15 cellular contexts compared by ENCODE assay signal in the genomic region with DNA sequence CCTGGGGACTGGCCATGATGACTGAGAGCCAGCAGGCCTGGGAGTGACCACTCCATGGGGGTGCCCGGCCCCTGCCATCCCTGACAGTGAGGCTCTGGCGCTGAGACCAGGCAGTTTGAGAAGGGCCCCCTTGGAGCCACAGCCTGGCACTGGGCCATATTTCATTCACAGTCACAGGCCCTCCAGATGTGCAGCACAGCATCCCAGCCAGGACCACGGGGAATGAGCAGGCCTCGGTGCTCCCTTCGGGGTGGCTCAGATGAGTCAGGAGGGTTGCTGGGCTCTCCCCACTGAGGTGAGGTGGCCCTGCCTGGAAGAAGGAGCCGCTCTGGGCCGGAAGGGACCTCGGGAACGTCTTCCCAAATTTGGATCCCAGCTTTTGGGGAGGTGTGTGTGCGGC. TPM values are rescaled to one million over a fixed set of nuclear protein-coding genes. Genes with fewer than 3 reads are reported as not detected.
DNase-seq lines count a peak whose midpoint lies in the region; ATAC-seq and TF ChIP-seq lines count a peak whose summit lies in the region.
"Had no signal": no experiment of that assay in that cellular context is flagged by ENCODE, and none has a peak within 500 bp of the region (broad histone marks: within the 10 kb centered on the region; RNA-seq: fewer than 3 reads in every experiment).

No MANE protein-coding gene starts in this region.

- ATAC-seq in GM21723 (IDR thresholded peaks at IDR 0.05; ENCODE audit: unreplicated experiment): no peak
- ATAC-seq in aorta (ENCODE audit: low FRiP score): no peak

- in situ Hi-C loops in HAP-1 (cut with MboI; ENCODE audit: low sequenced_read_pairs): no loop called here

- H3K4me1 Mint-ChIP-seq in dendritic cell treated with granulocyte-macrophage colony-stimulating factor and Interleukin-4, amounts not matched to agents 40 ng/mL and 50 ng/mL, for 4 days (ENCODE audit: low read depth): peaks cover 33% of the 10 kb centered on the region

- H3K27ac ChIP-seq in OCI-LY1 (ENCODE audit: low read depth, low read length, poor library complexity, severe bottlenecking): peak overlapping the region; percentile 70
- no peak overlapping the region for H3K27ac ChIP-seq in aorta (ENCODE audit: low read depth in 1 of 2, low read length in 2 of 2)

- H3K9ac ChIP-seq in OCI-LY1 (ENCODE audit: low read length): peak overlapping the region; percentile 13; the same call in 1 of the 2 replicates

- no peak overlapping the region for H3K4me3 Mint-ChIP-seq in dendritic cell treated with granulocyte-macrophage colony-stimulating factor and Interleukin-4, amounts not matched to agents 40 ng/mL and 50 ng/mL, for 4 days
- H3K4me3 Mint-ChIP-seq: HFFc6 had no signal

- H3K36me3 Mint-ChIP-seq in dendritic cell treated with granulocyte-macrophage colony-stimulating factor and Interleukin-4, amounts not matched to agents 40 ng/mL and 50 ng/mL, for 4 days (ENCODE audit: low read depth): peaks cover 99% of the 10 kb centered on the region

- H3K9me2 ChIP-seq in OCI-LY1 (ENCODE audit: low read depth, low read length): no peaks in the 10 kb centered on the region

- H3K79me2 ChIP-seq in OCI-LY1 (ENCODE audit: insufficient read depth, low read length): no peaks in the 10 kb centered on the region

- H3K9me3 ChIP-seq in OCI-LY1 (ENCODE audit: low read length): no peaks in the 10 kb centered on the region
- H3K9me3 ChIP-seq in HAP-1: no peaks in the 10 kb centered on the region
- H3K9me3 ChIP-seq in aorta (ENCODE audit: control insufficient read depth, low read length): no peaks in the 10 kb centered on the region
- H3K9me3 ChIP-seq: sigmoid colon had no signal

- H4K20me1 ChIP-seq in OCI-LY1 (ENCODE audit: insufficient read depth, low read length): no peaks in the 10 kb centered on the region

- WGBS in aorta, 2 donors: 84 to 92% methylated on average over 10 of the region's 10 CpGs

- no peaks in the 10 kb centered on the region for H3F3A ChIP-seq in OCI-LY1 (ENCODE audit: insufficient read depth, low read length)

- no peaks in the 10 kb centered on the region for H3K9me3 Mint-ChIP-seq in dendritic cell treated with granulocyte-macrophage colony-stimulating factor and Interleukin-4, amounts not matched to agents 40 ng/mL and 50 ng/mL, for 4 days
- H3K9me3 Mint-ChIP-seq: HFFc6 had no signal

- H3K4me1 ChIP-seq in OCI-LY1 (ENCODE audit: insufficient read depth, low read length, severe bottlenecking): peaks cover 38% of the 10 kb centered on the region
- no peaks in the 10 kb centered on the region for H3K4me1 ChIP-seq in HAP-1
- no peaks in the 10 kb centered on the region for H3K4me1 ChIP-seq in aorta (ENCODE audit: control insufficient read depth in 1 of 2, insufficient read depth in 2 of 2, low read length in 2 of 2)
- H3K4me1 ChIP-seq: sigmoid colon had no signal

- intact Hi-C loops in dendritic cell treated with granulocyte-macrophage colony-stimulating factor and Interleukin-4, amounts not matched to agents 40 ng/mL and 50 ng/mL, for 4 days (cut with micrococcal nuclease): loop anchor here (5.0 to 10.0 kb wide), 2 partner anchors 48 to 96 kb away; partner anchors contain the start of gene GRAMD4
- intact Hi-C loops in aorta (cut with DNase I): no loop called here

- peak overlapping the region; percentile 73 for H3K27ac Mint-ChIP-seq in dendritic cell treated with granulocyte-macrophage colony-stimulating factor and Interleukin-4, amounts not matched to agents 40 ng/mL and 50 ng/mL, for 4 days
- H3K27ac Mint-ChIP-seq: HFFc6 had no signal

- no peak overlapping the region for H2AFZ ChIP-seq in OCI-LY1 (ENCODE audit: low read length)

- peak; percentile 21 for DNase-seq in stimulated activated CD4-positive, alpha-beta T cell treated with anti-CD3 and anti-CD28 coated beads, Interleukin-1b, Interleukin-23, amount 100 ng/mL, for 48 hours
- DNase-seq in stimulated activated CD4-positive, alpha-beta T cell treated with anti-CD3 and anti-CD28 coated beads, Interleukin-12 subunit alpha, Interleukin-12 subunit beta, amount 100 ng/mL, for 4 hours: no peak
- DNase-seq in HAP-1 (ENCODE audit: low spot score in 2 of 2): no peak
- DNase-seq in aorta: no peak
- DNase-seq: anterior cingulate cortex, HFFc6, islet precursor cell, mesenchymal stem cell, NCI-H1092, nucleus accumbens, SIG-M5, sigmoid colon had no signal

- H3K4me2 ChIP-seq in OCI-LY1 (ENCODE audit: low read length): peak overlapping the region; percentile 64

- H3K36me3 ChIP-seq in OCI-LY1 (ENCODE audit: insufficient read depth, low read length) (no peaks in the 10 kb centered on the region), HAP-1 (replicated peaks) (no peaks in the 10 kb centered on the region; the same call in 1 of the 2 replicates), aorta (ENCODE audit: control insufficient read depth in 1 of 2, insufficient read depth in 2 of 2, low read length in 1 of 2) (peaks cover 0 to 2% of the 10 kb centered on the region in 2 donors)

- H3K4me3 ChIP-seq in OCI-LY1 (ENCODE audit: low read depth, low read length, poor library complexity, severe bottlenecking) (no peak overlapping the region), HAP-1 (no peak overlapping the region), aorta (ENCODE audit: low read length in 2 of 2) (no peak overlapping the region)
- H3K4me3 ChIP-seq: sigmoid colon had no signal

- H3K27me3 Mint-ChIP-seq in dendritic cell treated with granulocyte-macrophage colony-stimulating factor and Interleukin-4, amounts not matched to agents 40 ng/mL and 50 ng/mL, for 4 days: no peaks in the 10 kb centered on the region

- H3K27me3 ChIP-seq in OCI-LY1 (ENCODE audit: insufficient read depth, low read length) (no peaks in the 10 kb centered on the region), HAP-1 (ENCODE audit: low read depth) (no peaks in the 10 kb centered on the region), aorta (ENCODE audit: control insufficient read depth in 1 of 2, insufficient read depth in 2 of 2, low read length in 1 of 2) (no peaks in the 10 kb centered on the region)
- H3K27me3 ChIP-seq: sigmoid colon had no signal

- no peak for TF ChIP-seq CTCF in OCI-LY1 (IDR thresholded peaks at IDR 0.05; ENCODE audit: low read length)

RNA-seq across cellular contexts. Expression of gene GRAMD4, which starts 53.0 kb away (rescaled TPM):
- 10 to 100 TPM; 15.6 to 37.1 TPM for total RNA-seq in aorta
- 1 to 10 TPM; 5.5 to 6.8 TPM for polyA plus RNA-seq in aorta
